8 cellular contexts compared by ENCODE assay signal in the genomic region with DNA sequence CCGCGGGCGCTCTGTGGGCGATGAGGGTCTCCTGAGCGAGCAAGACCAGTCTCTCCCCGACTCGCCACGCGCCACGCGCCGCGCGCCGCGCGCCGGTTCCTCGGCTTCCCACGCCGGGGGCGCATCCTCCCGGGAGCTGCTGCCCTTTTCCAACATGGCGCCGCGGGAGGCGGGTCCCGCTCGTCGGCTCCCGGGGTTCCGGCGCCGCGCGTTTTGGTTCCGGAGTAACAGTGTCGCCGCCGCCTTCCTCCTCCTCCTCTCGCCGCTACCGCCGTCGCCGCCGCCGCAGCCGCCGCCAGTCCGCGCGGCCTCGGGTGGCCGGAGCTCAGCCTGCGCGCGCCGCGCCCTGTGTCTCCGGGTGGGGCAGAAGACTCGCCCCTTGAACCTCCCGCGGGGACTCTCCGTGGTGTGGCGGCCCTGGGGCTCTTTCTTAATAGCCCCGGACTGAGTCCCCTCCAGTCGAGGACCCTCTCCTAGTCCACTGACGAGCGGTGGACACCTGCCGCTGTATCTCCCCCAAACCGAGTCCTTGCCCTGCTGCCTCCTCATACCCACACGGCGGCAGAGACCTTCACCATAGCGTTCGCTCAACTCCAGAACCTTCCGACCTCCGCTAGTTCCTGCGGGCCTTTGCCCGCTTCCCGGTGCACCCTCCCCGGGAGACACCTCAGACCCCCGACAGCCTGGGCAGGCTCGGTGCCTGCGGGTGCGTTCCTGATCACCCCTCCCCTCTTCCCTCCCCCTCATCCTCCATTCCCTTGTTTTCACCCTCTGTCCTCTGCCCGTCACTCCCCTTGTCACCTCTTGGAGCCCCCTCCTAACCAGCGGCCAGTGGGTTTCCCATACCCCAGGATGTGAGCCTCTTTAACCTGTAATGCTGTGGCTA. TPM values are rescaled to one million over a fixed set of nuclear protein-coding genes. Genes with fewer than 3 reads are reported as not detected.
DNase-seq lines count a peak whose midpoint lies in the region; FAIRE-seq and TF ChIP-seq lines count a peak whose summit lies in the region.

TSS of gene MAP2K5 (plus strand) at position 242 of the 886 bp plus-strand sequence. CDS start at position 875, 633 bp downstream.

- no peak within 1 kb of the TSS for H2BK12ac ChIP-seq in neuronal stem cell (ENCODE audit: low read length)

- H2AK5ac ChIP-seq in neuronal stem cell (ENCODE audit: low read depth, low read length): peak within 1 kb of the TSS; percentile 16

- peak within 1 kb of the TSS; percentile 64 for H3K27ac ChIP-seq in SJSA1
- no peak within 1 kb of the TSS for H3K27ac ChIP-seq in neuronal stem cell (replicated peaks; ENCODE audit: low read length)

- H2BK5ac ChIP-seq in neuronal stem cell (ENCODE audit: low read length): peak within 1 kb of the TSS; percentile 90

- H3K23ac ChIP-seq in neuronal stem cell (ENCODE audit: low read depth, low read length, poor library complexity): peak within 1 kb of the TSS; percentile 90

- H3K4me1 ChIP-seq in SJSA1 (replicated peaks) (peaks cover 10% of the 10 kb centered on the region), neuronal stem cell (ENCODE audit: control insufficient read depth in 2 of 2, insufficient read depth in 1 of 2, low read depth in 1 of 2, low read length in 2 of 2) (peaks cover 6 to 8% of the 10 kb centered on the region in 2 donors)

- no peaks in the 10 kb centered on the region for H3K9me3 ChIP-seq in SJSA1 (replicated peaks)
- H3K9me3 ChIP-seq in neuronal stem cell (replicated peaks in 1 of 2; ENCODE audit: control insufficient read depth in 2 of 2, insufficient read depth in 1 of 2, low read depth in 1 of 2, low read length in 2 of 2): no peaks in the 10 kb centered on the region

- peak within 1 kb of the TSS; percentile 93 for H2BK120ac ChIP-seq in neuronal stem cell (ENCODE audit: low read depth, low read length)

- H4K91ac ChIP-seq in neuronal stem cell (ENCODE audit: low read depth, low read length, poor library complexity): no peak within 1 kb of the TSS

- TF ChIP-seq POLR2A in GM19193 (IDR thresholded peaks at IDR 0.05; ENCODE audit: extremely low read depth, insufficient read depth, insufficient read length): peak; percentile 82

- H2AFZ ChIP-seq in neuronal stem cell (ENCODE audit: low read length): peak within 1 kb of the TSS; percentile 97

- peak within 1 kb of the TSS; percentile 90 for H3K4me2 ChIP-seq in neuronal stem cell (ENCODE audit: insufficient read depth, low read length, poor library complexity, severe bottlenecking)

- H3K79me1 ChIP-seq in neuronal stem cell (ENCODE audit: low read depth, low read length): peaks cover 6% of the 10 kb centered on the region

- H3K18ac ChIP-seq in neuronal stem cell (ENCODE audit: low read length): peak within 1 kb of the TSS; percentile 97

- no peak for FAIRE-seq in frontal cortex (lab: Jason Lieb, UNC)

- no peak within 1 kb of the TSS for H2BK15ac ChIP-seq in neuronal stem cell (ENCODE audit: low read length)

- no peak within 1 kb of the TSS for H4K8ac ChIP-seq in neuronal stem cell (ENCODE audit: low read depth, low read length)

- H3K36me3 ChIP-seq in SJSA1 (peaks cover 7% of the 10 kb centered on the region; the same call in 1 of the 2 replicates), neuronal stem cell (replicated peaks in 1 of 2; ENCODE audit: control insufficient read depth in 2 of 2, insufficient read depth in 2 of 2, low read length in 2 of 2) (peaks cover 2 to 17% of the 10 kb centered on the region in 2 donors)

- peak within 1 kb of the TSS; percentile 98 for H3K14ac ChIP-seq in neuronal stem cell (ENCODE audit: low read length)

- H3K9ac ChIP-seq in neuronal stem cell (ENCODE audit: low read depth, low read length, poor library complexity): peak within 1 kb of the TSS; percentile 92

- no peaks in the 10 kb centered on the region for H3K27me3 ChIP-seq in SJSA1 (replicated peaks)
- no peaks in the 10 kb centered on the region for H3K27me3 ChIP-seq in neuronal stem cell (ENCODE audit: control insufficient read depth in 3 of 3, insufficient read depth in 3 of 3, low read depth in 1 of 3, low read length in 3 of 3)

- H3K4me3 ChIP-seq in SJSA1: peak within 1 kb of the TSS; percentile 84
- peak within 1 kb of the TSS; percentile 91 for H3K4me3 ChIP-seq in neuronal stem cell (ENCODE audit: low read length in 2 of 2)

- no CpG with 5 or more reads among the region's 88 CpGs for WGBS in neuronal stem cell (ENCODE audit: extremely low coverage in 2 of 2, insufficient read length in 2 of 2, insufficient replicate concordance in 1 of 2), 2 donors

- H3K4ac ChIP-seq in neuronal stem cell (ENCODE audit: low read length): no peak within 1 kb of the TSS

- DNase-seq in AG08396 (ENCODE audit: low spot score) (peak; percentile 90), KG1 (lab: John Stamatoyannopoulos, UW) (peak; percentile 47), SJSA1 (ENCODE audit: low read depth in 1 of 2, low spot score in 2 of 2) (peak; percentile 77), frontal cortex (ENCODE audit: low spot score in 2 of 2) (peak; percentile 82 to 88), neuronal stem cell (ENCODE audit: low spot score) (peak; percentile 70), stromal cell of bone marrow (ENCODE audit: low read depth) (peak; percentile 57)
- peak; percentile 71 for DNase-seq in activated gamma-delta T cell treated with anti-CD3 and anti-CD28 coated beads, Interleukin-2, amount 50 U/mL, for 16 hours (ENCODE audit: low read depth)

RNA-seq across cellular contexts. Expression of gene MAP2K5, which starts in this region (rescaled TPM):
- total RNA-seq in SJSA1 (2014; rRNA removed; shearing (Covaris generic)): 1.0 and 4.3 TPM in 2 replicates
- 11.0 TPM for total RNA-seq in frontal cortex
- polyA plus RNA-seq in neuronal stem cell (2013, experiment 1 of 2): 21.6 TPM
- 21.5 TPM for polyA plus RNA-seq in neuronal stem cell (2013, experiment 2 of 2)
